Comparison of ENCODE assay signal across 1 cellular context in the genomic region with DNA sequence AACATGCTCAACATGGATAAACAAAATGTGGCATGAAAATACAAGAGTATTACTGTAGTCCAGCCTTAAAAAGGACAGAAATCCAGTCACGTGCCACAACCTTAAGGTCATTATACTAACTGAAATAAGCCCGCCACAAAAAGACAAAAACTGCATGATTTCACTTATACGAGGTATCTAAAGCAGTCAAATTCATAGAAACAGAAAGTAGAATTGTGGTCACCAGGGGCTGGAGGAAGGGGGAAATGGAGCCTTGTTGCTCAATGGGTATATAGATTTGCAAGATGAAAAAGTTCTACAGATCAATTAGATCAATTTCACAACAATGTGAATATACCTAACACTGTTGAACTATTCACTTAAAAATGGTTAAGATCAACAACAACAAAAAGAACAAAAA.
TF ChIP-seq lines count a peak whose summit lies in the region.

No MANE protein-coding gene starts in this region.

TF ChIP-seq in GM12878, 131 proteins besides CTCF, POLR2A, EP300 and RAD21 (continued from another document):
- TF ChIP-seq MLLT1 (IDR thresholded peaks at IDR 0.05) = peak; percentile 12; the same call in 1 of the 2 replicates
- peak; percentile 40 for TF ChIP-seq USF1 (IDR thresholded peaks at IDR 0.05; ENCODE audit: borderline replicate concordance, extremely low read length, insufficient read depth, low read depth, low read length)
- TF ChIP-seq ESRRA (IDR thresholded peaks at IDR 0.05; ENCODE audit: low read length) = no peak
- TF ChIP-seq PAX5 (IDR thresholded peaks at IDR 0.05; ENCODE audit: borderline replicate concordance, low read depth, low read length) = no peak
- TF ChIP-seq EZH2 (IDR thresholded peaks at IDR 0.05; ENCODE audit: borderline replicate concordance, control insufficient read depth, low read depth, low read length) = no peak
- peak; percentile 46; the same call in 1 of the 2 replicates for TF ChIP-seq ATF7 (IDR thresholded peaks at IDR 0.05; ENCODE audit: low read depth)
- TF ChIP-seq RAD51 (IDR thresholded peaks at IDR 0.05) = peak; percentile 92
- TF ChIP-seq, protein P1, sequence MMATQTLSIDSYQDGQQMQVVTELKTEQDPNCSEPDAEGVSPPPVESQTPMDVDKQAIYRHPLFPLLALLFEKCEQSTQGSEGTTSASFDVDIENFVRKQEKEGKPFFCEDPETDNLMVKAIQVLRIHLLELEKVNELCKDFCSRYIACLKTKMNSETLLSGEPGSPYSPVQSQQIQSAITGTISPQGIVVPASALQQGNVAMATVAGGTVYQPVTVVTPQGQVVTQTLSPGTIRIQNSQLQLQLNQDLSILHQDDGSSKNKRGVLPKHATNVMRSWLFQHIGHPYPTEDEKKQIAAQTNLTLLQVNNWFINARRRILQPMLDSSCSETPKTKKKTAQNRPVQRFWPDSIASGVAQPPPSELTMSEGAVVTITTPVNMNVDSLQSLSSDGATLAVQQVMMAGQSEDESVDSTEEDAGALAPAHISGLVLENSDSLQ (IDR thresholded peaks at IDR 0.05) = no peak
- 0 out of 2 replicates have a peak, but pooled peaks have one; percentile 20 for TF ChIP-seq ZNF24 (IDR thresholded peaks at IDR 0.05)
- peak; percentile 22 to 48; a peak in 2 of 4 replicates for TF ChIP-seq IKZF2 (IDR thresholded peaks at IDR 0.05)
- 0 out of 2 replicates have a peak, but pooled peaks have one; percentile 15 for TF ChIP-seq CREM (IDR thresholded peaks at IDR 0.05; ENCODE audit: low read depth)
- no peak for TF ChIP-seq HCFC1 (IDR thresholded peaks at IDR 0.05; ENCODE audit: low read length)
- 0 out of 2 replicates have a peak, but pooled peaks have one; percentile 50 for TF ChIP-seq IRF4 (IDR thresholded peaks at IDR 0.05; ENCODE audit: low read depth, low read length)
- TF ChIP-seq NR2F1 (conservative IDR thresholded peaks at IDR 0.05) = 0 out of 2 replicates have a peak, but pooled peaks have one; percentile 34
- TF ChIP-seq ETV6 (conservative IDR thresholded peaks at IDR 0.05 in 1 of 2, IDR thresholded peaks at IDR 0.05 in 1 of 2; ENCODE audit: borderline replicate concordance in 1 of 2, low read depth in 1 of 2) = peak in 1 of 2 experiments; percentile 55; a peak in 1 of 4 replicates
- no peak for TF ChIP-seq CBX3 (IDR thresholded peaks at IDR 0.05; ENCODE audit: borderline replicate concordance, low read depth)
- peak; percentile 95 for TF ChIP-seq RUNX3 (IDR thresholded peaks at IDR 0.05; ENCODE audit: low read length)
- TF ChIP-seq SPI1 (IDR thresholded peaks at IDR 0.05; ENCODE audit: borderline replicate concordance, insufficient read depth, low read depth, low read length) = peak; percentile 50; the same call in 1 of the 2 replicates
- TF ChIP-seq BHLHE40 (IDR thresholded peaks at IDR 0.05; ENCODE audit: borderline replicate concordance in 1 of 2, low read depth in 2 of 2, low read length in 1 of 2) = peak; percentile 93 to 95
- peak; percentile 57 for TF ChIP-seq MEF2B (IDR thresholded peaks at IDR 0.05; ENCODE audit: partially characterized antibody, poor library complexity, severe bottlenecking)
- TF ChIP-seq, protein P2, sequence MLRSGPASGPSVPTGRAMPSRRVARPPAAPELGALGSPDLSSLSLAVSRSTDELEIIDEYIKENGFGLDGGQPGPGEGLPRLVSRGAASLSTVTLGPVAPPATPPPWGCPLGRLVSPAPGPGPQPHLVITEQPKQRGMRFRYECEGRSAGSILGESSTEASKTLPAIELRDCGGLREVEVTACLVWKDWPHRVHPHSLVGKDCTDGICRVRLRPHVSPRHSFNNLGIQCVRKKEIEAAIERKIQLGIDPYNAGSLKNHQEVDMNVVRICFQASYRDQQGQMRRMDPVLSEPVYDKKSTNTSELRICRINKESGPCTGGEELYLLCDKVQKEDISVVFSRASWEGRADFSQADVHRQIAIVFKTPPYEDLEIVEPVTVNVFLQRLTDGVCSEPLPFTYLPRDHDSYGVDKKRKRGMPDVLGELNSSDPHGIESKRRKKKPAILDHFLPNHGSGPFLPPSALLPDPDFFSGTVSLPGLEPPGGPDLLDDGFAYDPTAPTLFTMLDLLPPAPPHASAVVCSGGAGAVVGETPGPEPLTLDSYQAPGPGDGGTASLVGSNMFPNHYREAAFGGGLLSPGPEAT (IDR thresholded peaks at IDR 0.05; ENCODE audit: low read depth) = 0 out of 2 replicates have a peak, but pooled peaks have one; percentile 20
- peak; percentile 66; the same call in 1 of the 2 replicates for TF ChIP-seq NFIC (IDR thresholded peaks at IDR 0.05; ENCODE audit: low read depth, low read length)
- TF ChIP-seq LARP7 (IDR thresholded peaks at IDR 0.05) = no peak
- peak; percentile 53; the same call in 1 of the 2 replicates for TF ChIP-seq USF2 (IDR thresholded peaks at IDR 0.05; ENCODE audit: borderline replicate concordance, low read depth, low read length)
- peak; percentile 55; the same call in 1 of the 3 replicates for TF ChIP-seq POU2F2 (IDR thresholded peaks at IDR 0.05; ENCODE audit: borderline replicate concordance, low read depth, low read length)
- TF ChIP-seq, protein P3, sequence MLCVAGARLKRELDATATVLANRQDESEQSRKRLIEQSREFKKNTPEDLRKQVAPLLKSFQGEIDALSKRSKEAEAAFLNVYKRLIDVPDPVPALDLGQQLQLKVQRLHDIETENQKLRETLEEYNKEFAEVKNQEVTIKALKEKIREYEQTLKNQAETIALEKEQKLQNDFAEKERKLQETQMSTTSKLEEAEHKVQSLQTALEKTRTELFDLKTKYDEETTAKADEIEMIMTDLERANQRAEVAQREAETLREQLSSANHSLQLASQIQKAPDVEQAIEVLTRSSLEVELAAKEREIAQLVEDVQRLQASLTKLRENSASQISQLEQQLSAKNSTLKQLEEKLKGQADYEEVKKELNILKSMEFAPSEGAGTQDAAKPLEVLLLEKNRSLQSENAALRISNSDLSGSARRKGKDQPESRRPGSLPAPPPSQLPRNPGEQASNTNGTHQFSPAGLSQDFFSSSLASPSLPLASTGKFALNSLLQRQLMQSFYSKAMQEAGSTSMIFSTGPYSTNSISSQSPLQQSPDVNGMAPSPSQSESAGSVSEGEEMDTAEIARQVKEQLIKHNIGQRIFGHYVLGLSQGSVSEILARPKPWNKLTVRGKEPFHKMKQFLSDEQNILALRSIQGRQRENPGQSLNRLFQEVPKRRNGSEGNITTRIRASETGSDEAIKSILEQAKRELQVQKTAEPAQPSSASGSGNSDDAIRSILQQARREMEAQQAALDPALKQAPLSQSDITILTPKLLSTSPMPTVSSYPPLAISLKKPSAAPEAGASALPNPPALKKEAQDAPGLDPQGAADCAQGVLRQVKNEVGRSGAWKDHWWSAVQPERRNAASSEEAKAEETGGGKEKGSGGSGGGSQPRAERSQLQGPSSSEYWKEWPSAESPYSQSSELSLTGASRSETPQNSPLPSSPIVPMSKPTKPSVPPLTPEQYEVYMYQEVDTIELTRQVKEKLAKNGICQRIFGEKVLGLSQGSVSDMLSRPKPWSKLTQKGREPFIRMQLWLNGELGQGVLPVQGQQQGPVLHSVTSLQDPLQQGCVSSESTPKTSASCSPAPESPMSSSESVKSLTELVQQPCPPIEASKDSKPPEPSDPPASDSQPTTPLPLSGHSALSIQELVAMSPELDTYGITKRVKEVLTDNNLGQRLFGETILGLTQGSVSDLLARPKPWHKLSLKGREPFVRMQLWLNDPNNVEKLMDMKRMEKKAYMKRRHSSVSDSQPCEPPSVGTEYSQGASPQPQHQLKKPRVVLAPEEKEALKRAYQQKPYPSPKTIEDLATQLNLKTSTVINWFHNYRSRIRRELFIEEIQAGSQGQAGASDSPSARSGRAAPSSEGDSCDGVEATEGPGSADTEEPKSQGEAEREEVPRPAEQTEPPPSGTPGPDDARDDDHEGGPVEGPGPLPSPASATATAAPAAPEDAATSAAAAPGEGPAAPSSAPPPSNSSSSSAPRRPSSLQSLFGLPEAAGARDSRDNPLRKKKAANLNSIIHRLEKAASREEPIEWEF (IDR thresholded peaks at IDR 0.05; ENCODE audit: insufficient replicate concordance, low read depth, low read length) = peak; percentile 86
- TF ChIP-seq, protein P4, sequence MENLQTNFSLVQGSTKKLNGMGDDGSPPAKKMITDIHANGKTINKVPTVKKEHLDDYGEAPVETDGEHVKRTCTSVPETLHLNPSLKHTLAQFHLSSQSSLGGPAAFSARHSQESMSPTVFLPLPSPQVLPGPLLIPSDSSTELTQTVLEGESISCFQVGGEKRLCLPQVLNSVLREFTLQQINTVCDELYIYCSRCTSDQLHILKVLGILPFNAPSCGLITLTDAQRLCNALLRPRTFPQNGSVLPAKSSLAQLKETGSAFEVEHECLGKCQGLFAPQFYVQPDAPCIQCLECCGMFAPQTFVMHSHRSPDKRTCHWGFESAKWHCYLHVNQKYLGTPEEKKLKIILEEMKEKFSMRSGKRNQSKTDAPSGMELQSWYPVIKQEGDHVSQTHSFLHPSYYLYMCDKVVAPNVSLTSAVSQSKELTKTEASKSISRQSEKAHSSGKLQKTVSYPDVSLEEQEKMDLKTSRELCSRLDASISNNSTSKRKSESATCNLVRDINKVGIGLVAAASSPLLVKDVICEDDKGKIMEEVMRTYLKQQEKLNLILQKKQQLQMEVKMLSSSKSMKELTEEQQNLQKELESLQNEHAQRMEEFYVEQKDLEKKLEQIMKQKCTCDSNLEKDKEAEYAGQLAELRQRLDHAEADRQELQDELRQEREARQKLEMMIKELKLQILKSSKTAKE (IDR thresholded peaks at IDR 0.05; ENCODE audit: low read depth, poor library complexity, severe bottlenecking) = peak; percentile 51
TF ChIP-seq in GM12878: peak in this region for 23.
